ENCODE assay signal across 12 cellular contexts in the genomic region with DNA sequence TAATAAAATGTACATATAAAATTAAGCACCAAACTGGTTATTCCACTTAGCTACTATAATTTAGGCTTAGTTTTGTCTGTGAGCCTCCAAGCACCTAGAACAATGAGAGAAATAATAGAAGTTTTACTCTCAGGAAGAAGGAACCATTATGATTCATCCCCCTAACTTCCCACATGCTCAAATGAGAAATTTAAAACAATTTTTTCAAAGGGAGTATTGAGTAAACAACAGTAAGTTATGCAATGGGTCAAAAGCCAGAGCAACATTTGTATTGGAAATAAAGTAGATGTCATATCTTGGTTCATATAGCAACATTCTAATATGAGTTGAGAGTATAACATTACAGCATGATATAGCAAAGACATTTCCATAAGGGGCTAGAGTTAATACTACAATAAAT. TPM values are rescaled to one million over a fixed set of nuclear protein-coding genes. Genes with fewer than 3 reads are reported as not detected.
DNase-seq lines count a peak whose midpoint lies in the region; ATAC-seq, FAIRE-seq and TF ChIP-seq lines count a peak whose summit lies in the region.
"Had no signal": no experiment of that assay in that cellular context is flagged by ENCODE, and none has a peak within 500 bp of the region (broad histone marks: within the 10 kb centered on the region; RNA-seq: fewer than 3 reads in every experiment).

No MANE protein-coding gene starts in this region.

- POLR2A ChIA-PET in SK-N-SH (lab: Yijun Ruan, JAX): no interaction called here

- no peaks in the 10 kb centered on the region for H3K9me3 Mint-ChIP-seq in natural killer cell treated with Interleukin-12 subunit alpha and Interleukin-12 subunit beta and Interleukin-15 and Interleukin-18, amount 100 ng/mL, for 72 hours

- no peak for TF ChIP-seq CTCF in SK-N-SH (IDR thresholded peaks at IDR 0.05)
- TF ChIP-seq CTCF in gastrocnemius medialis (IDR thresholded peaks at IDR 0.05 in 4 of 5, conservative IDR thresholded peaks at IDR 0.05 in 1 of 5): no peak
- no peak for TF ChIP-seq CTCF in ovary (IDR thresholded peaks at IDR 0.05)

- no peak overlapping the region for H3K27ac Mint-ChIP-seq in natural killer cell treated with Interleukin-12 subunit alpha and Interleukin-12 subunit beta and Interleukin-15 and Interleukin-18, amount 100 ng/mL, for 72 hours

- no peaks in the 10 kb centered on the region for H3K36me3 Mint-ChIP-seq in natural killer cell treated with Interleukin-12 subunit alpha and Interleukin-12 subunit beta and Interleukin-15 and Interleukin-18, amount 100 ng/mL, for 72 hours

- H3K4me3 Mint-ChIP-seq in natural killer cell treated with Interleukin-12 subunit alpha and Interleukin-12 subunit beta and Interleukin-15 and Interleukin-18, amount 100 ng/mL, for 72 hours: no peak overlapping the region

- DNase-seq in H54 (ENCODE audit: insufficient read length, low spot score): no peak
- no peak for DNase-seq in SK-N-SH
- DNase-seq in fibroblast of peridontal ligament (ENCODE audit: extremely low read depth): peak; percentile 80
- DNase-seq in gastrocnemius medialis: no peak
- DNase-seq in ovary: no peak
- no peak for DNase-seq in NK-92 treated with Interleukin-12 subunit alpha and Interleukin-12 subunit beta, amount 100 ng/mL, for 24 hours (lab: John Stamatoyannopoulos, UW)
- no peak for DNase-seq in natural killer cell treated with Interleukin-12 subunit alpha and Interleukin-12 subunit beta and Interleukin-15 and Interleukin-18, amount 100 ng/mL, for 72 hours (ENCODE audit: low spot score)
- DNase-seq: DMS79 treated with DMSO at 0.1 percent for 48 hours; effector CD8-positive, alpha-beta T cell; kidney; NCI-H748 treated with DMSO at 0.1 percent for 48 hours had no signal

- intact Hi-C loops in gastrocnemius medialis (cut with DNase I; ENCODE audit: low total_unique reads) (no loop called here), ovary (cut with DNase I) (no loop called here)

- H3K27me3 ChIP-seq in SK-N-SH (ENCODE audit: insufficient read depth): no peaks in the 10 kb centered on the region
- no peaks in the 10 kb centered on the region for H3K27me3 ChIP-seq in gastrocnemius medialis
- no peaks in the 10 kb centered on the region for H3K27me3 ChIP-seq in ovary

- no peaks in the 10 kb centered on the region for H3K79me2 ChIP-seq in SK-N-SH (ENCODE audit: insufficient read depth)

- H4K20me1 ChIP-seq in SK-N-SH (ENCODE audit: insufficient read depth): no peaks in the 10 kb centered on the region

- H3K4me1 Mint-ChIP-seq in natural killer cell treated with Interleukin-12 subunit alpha and Interleukin-12 subunit beta and Interleukin-15 and Interleukin-18, amount 100 ng/mL, for 72 hours (ENCODE audit: low read depth in 2 of 2): no peaks in the 10 kb centered on the region

- no peak overlapping the region for H3K4me2 ChIP-seq in SK-N-SH

- peaks cover 20% of the 10 kb centered on the region for H3F3A ChIP-seq in SK-N-SH (replicated peaks; ENCODE audit: insufficient read depth)

- no peak overlapping the region for H3K4me3 ChIP-seq in SK-N-SH (ENCODE audit: low read depth in 2 of 2, low read length in 1 of 2)
- no peak overlapping the region for H3K4me3 ChIP-seq in gastrocnemius medialis
- H3K4me3 ChIP-seq in ovary: no peak overlapping the region

- H2AFZ ChIP-seq in SK-N-SH (ENCODE audit: low read depth): no peak overlapping the region

- no peak for TF ChIP-seq RAD21 in SK-N-SH (IDR thresholded peaks at IDR 0.05; ENCODE audit: low read length)

- H3K27me3 Mint-ChIP-seq in natural killer cell treated with Interleukin-12 subunit alpha and Interleukin-12 subunit beta and Interleukin-15 and Interleukin-18, amount 100 ng/mL, for 72 hours: peaks cover 4 to 11% of the 10 kb centered on the region in 2 donors

- H3K27ac ChIP-seq in SK-N-SH (ENCODE audit: low read depth in 2 of 2, low read length in 1 of 2) (peak overlapping the region in 1 of 2 experiments; percentile 58; a peak in 2 of 4 replicates), gastrocnemius medialis (peak overlapping the region; percentile 54 to 98 (median 94)), ovary (peak overlapping the region in 1 of 2 donors; percentile 51)

- CTCF ChIA-PET in SK-N-SH (lab: Yijun Ruan, JAX): interaction anchor here (0.9 to 3.3 kb wide), 6 partner anchors 10 to 60 kb away, joined by 3 to 9 read pairs (median 4); a partner anchor contains a TSS

- no peak for TF ChIP-seq POLR2A in H54 (IDR thresholded peaks at IDR 0.05; ENCODE audit: low read depth, low read length)
- TF ChIP-seq POLR2A in gastrocnemius medialis (IDR thresholded peaks at IDR 0.05): no peak
- TF ChIP-seq POLR2A in ovary (IDR thresholded peaks at IDR 0.05): no peak

- H3K9me3 ChIP-seq in SK-N-SH (no peaks in the 10 kb centered on the region), gastrocnemius medialis (no peaks in the 10 kb centered on the region), ovary (no peaks in the 10 kb centered on the region)

- TF ChIP-seq EP300 in SK-N-SH (IDR thresholded peaks at IDR 0.05; ENCODE audit: borderline replicate concordance in 1 of 2, low read depth in 1 of 2, low read length in 1 of 2) (no peak), ovary (IDR thresholded peaks at IDR 0.05) (no peak)

- H3K4me1 ChIP-seq in SK-N-SH (ENCODE audit: control insufficient read depth in 1 of 2, insufficient read depth in 2 of 2, low read depth in 1 of 2, low read length in 1 of 2): peaks cover 8 to 21% of the 10 kb centered on the region in 2 experiments; a peak in 3 of 4 replicates
- peaks cover 80% of the 10 kb centered on the region in 2 donors for H3K4me1 ChIP-seq in gastrocnemius medialis
- peaks cover 2% of the 10 kb centered on the region for H3K4me1 ChIP-seq in ovary (ENCODE audit: insufficient read depth)

- H3K36me3 ChIP-seq in SK-N-SH (replicated peaks in 1 of 2; ENCODE audit: control insufficient read depth in 1 of 2, insufficient read depth in 2 of 2, low read length in 1 of 2) (no peaks in the 10 kb centered on the region), gastrocnemius medialis (peaks cover 0 to 8% of the 10 kb centered on the region in 2 donors), ovary (no peaks in the 10 kb centered on the region)

- ATAC-seq in gastrocnemius medialis (no peak), HG03045 (IDR thresholded peaks at IDR 0.05; ENCODE audit: unreplicated experiment) (no peak)
- ATAC-seq in natural killer cell treated with Interleukin-12 subunit alpha and Interleukin-12 subunit beta and Interleukin-15 and Interleukin-18, amount 100 ng/mL, for 72 hours: no peak

- no peak overlapping the region for H3K9ac ChIP-seq in SK-N-SH

- in situ Hi-C loops in gastrocnemius medialis (cut with MboI; ENCODE audit: low sequenced_read_pairs in 4 of 4): no loop called here

- FAIRE-seq in H54 (lab: Jason Lieb, UNC): peak; percentile 85
- FAIRE-seq: kidney had no signal

- H3K9me2 ChIP-seq in SK-N-SH: no peaks in the 10 kb centered on the region

TF ChIP-seq in SK-N-SH, 30 proteins besides CTCF, POLR2A, EP300 and RAD21:
- TF ChIP-seq JUND (IDR thresholded peaks at IDR 0.05) (peak; percentile 38; the same call in 1 of the 2 replicates), TCF12 (IDR thresholded peaks at IDR 0.05) (peak; percentile 35), SIN3A (IDR thresholded peaks at IDR 0.05; ENCODE audit: borderline replicate concordance, low read depth, low read length) (no peak), ELF1 (IDR thresholded peaks at IDR 0.05) (0 out of 2 replicates have a peak, but pooled peaks have one; percentile 8), RXRA (IDR thresholded peaks at IDR 0.05; ENCODE audit: borderline replicate concordance, low read depth) (peak; percentile 31; the same call in 1 of the 2 replicates), TEAD4 (IDR thresholded peaks at IDR 0.05; ENCODE audit: borderline replicate concordance, insufficient read depth) (no peak), GATA2 (CRISPR knock-in tag; IDR thresholded peaks at IDR 0.05) (no peak), FOXM1 (IDR thresholded peaks at IDR 0.05; ENCODE audit: low read depth) (no peak), FOSL2 (IDR thresholded peaks at IDR 0.05; ENCODE audit: borderline replicate concordance, low read depth) (peak; percentile 52; the same call in 1 of the 2 replicates)
- TF ChIP-seq, protein P1, sequence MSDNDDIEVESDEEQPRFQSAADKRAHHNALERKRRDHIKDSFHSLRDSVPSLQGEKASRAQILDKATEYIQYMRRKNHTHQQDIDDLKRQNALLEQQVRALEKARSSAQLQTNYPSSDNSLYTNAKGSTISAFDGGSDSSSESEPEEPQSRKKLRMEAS (IDR thresholded peaks at IDR 0.05; ENCODE audit: low read depth): peak; percentile 32; the same call in 1 of the 2 replicates
- TF ChIP-seq, protein P2, sequence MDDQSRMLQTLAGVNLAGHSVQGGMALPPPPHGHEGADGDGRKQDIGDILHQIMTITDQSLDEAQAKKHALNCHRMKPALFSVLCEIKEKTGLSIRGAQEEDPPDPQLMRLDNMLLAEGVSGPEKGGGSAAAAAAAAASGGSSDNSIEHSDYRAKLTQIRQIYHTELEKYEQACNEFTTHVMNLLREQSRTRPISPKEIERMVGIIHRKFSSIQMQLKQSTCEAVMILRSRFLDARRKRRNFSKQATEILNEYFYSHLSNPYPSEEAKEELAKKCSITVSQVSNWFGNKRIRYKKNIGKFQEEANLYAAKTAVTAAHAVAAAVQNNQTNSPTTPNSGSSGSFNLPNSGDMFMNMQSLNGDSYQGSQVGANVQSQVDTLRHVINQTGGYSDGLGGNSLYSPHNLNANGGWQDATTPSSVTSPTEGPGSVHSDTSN (IDR thresholded peaks at IDR 0.05): peak; percentile 19; the same call in 1 of the 2 replicates

RNA-seq across cellular contexts. Expression of a gene that starts 32.1 kb away (rescaled TPM):
- polyA plus RNA-seq in SK-N-SH (2012; rRNA removed): 4.4 and 4.8 TPM in 2 replicates
- polyA plus RNA-seq in SK-N-SH (2012; cell fraction: cytosol; rRNA removed): 5.4 and 6.5 TPM in 2 replicates
- polyA plus RNA-seq in SK-N-SH (2012; cell fraction: nucleus; rRNA removed): 6.0 and 6.2 TPM in 2 replicates
- 10 to 100 TPM in 3 of 4 donors, 1 to 10 TPM in 1; 4.8 to 35.5 (median 34.1) TPM for total RNA-seq in gastrocnemius medialis
- total RNA-seq in ovary: 100 to 1,000 TPM in 4 of 7 donors, 10 to 100 TPM in 3; 62.7 to 127 (median 102) TPM
- polyA plus RNA-seq in ovary: 10 to 100 TPM; 42.1 to 54.1 TPM
- total RNA-seq in natural killer cell treated with Interleukin-12 subunit alpha and Interleukin-12 subunit beta and Interleukin-15 and Interleukin-18, amount 100 ng/mL, for 72 hours: not detected

Comparison
In these comparisons a context has a peak if more than half of its experiments do, and no peak if none do; other contexts are left out.
1. RNA of a gene that starts 32.1 kb away (total RNA-seq): 62.7 to 127 TPM in ovary and 4.8 to 35.5 TPM in gastrocnemius medialis; not detected in natural killer cell treated with Interleukin-12 subunit alpha and Interleukin-12 subunit beta and Interleukin-15 and Interleukin-18, amount 100 ng/mL, for 72 hours; every median in the first group is over 4 times any median in the second.